Comparison of ENCODE assay signal across 14 cellular contexts in genomic region chr2:158912122-158912521, GRCh38. TPM values are rescaled to one million over a fixed set of nuclear protein-coding genes. Genes with fewer than 3 reads are reported as not detected.
"Had no signal": no experiment of that assay in that cellular context is flagged by ENCODE, and none has a peak within 500 bp of the region (broad histone marks: within the 10 kb centered on the region; RNA-seq: fewer than 3 reads in every experiment).

No MANE protein-coding gene starts in this region.

- H3K9me3 Mint-ChIP-seq: activated B cell treated with CpG ODN at 0.5 μM for 24 hours; activated CD4-positive, alpha-beta T cell treated with anti-CD3 and anti-CD28 coated beads, Interleukin-2, amount 10 ng/mL, durations not matched to agents 7 days and 5 days; activated naive CD4-positive, alpha-beta T cell treated with anti-CD3 and anti-CD28 coated beads for 36 hours; natural killer cell treated with Interleukin-12 subunit alpha and Interleukin-12 subunit beta and Interleukin-15 and Interleukin-18, amount 100 ng/mL, for 72 hours had no signal

- H3K4me1 ChIP-seq: gastrocnemius medialis, testis had no signal

- H3K4me1 Mint-ChIP-seq: activated B cell treated with CpG ODN at 0.5 μM for 24 hours; activated CD4-positive, alpha-beta T cell treated with anti-CD3 and anti-CD28 coated beads, Interleukin-2, amount 10 ng/mL, durations not matched to agents 7 days and 5 days had no signal

- H3K36me3 Mint-ChIP-seq: natural killer cell treated with Interleukin-12 subunit alpha and Interleukin-12 subunit beta and Interleukin-15 and Interleukin-18, amount 100 ng/mL, for 72 hours had no signal

- ATAC-seq: gastrocnemius medialis; left lung; natural killer cell treated with Interleukin-12 subunit alpha and Interleukin-12 subunit beta and Interleukin-15 and Interleukin-18, amount 100 ng/mL, for 72 hours; stimulated activated naive CD8-positive, alpha-beta T cell treated with anti-CD3 and anti-CD28 coated beads, Interleukin-15, Interleukin-2, amounts not matched to agents 100 U/mL and 50 U/mL, for 24 hours had no signal

- H3K4me3 Mint-ChIP-seq: activated B cell treated with CpG ODN at 0.5 μM for 24 hours; activated CD4-positive, alpha-beta T cell treated with anti-CD3 and anti-CD28 coated beads, Interleukin-2, amount 10 ng/mL, durations not matched to agents 7 days and 5 days; activated naive CD4-positive, alpha-beta T cell treated with anti-CD3 and anti-CD28 coated beads for 36 hours; natural killer cell treated with Interleukin-12 subunit alpha and Interleukin-12 subunit beta and Interleukin-15 and Interleukin-18, amount 100 ng/mL, for 72 hours had no signal

- H3K27ac ChIP-seq: coronary artery, gastrocnemius medialis, left lung, testis had no signal

- H3K9me3 ChIP-seq: gastrocnemius medialis, left lung, testis had no signal

- H3K27me3 ChIP-seq: gastrocnemius medialis, left lung, testis had no signal

- H3K27me3 Mint-ChIP-seq: activated B cell treated with CpG ODN at 0.5 μM for 24 hours had no signal

- DNase-seq: activated B cell treated with CpG ODN at 0.5 μM for 24 hours; activated CD4-positive, alpha-beta T cell treated with anti-CD3 and anti-CD28 coated beads, Interleukin-2, amount 10 ng/mL, durations not matched to agents 7 days and 5 days; activated CD8-positive, alpha-beta memory T cell treated with anti-CD3 and anti-CD28 coated beads for 24 hours; activated naive CD4-positive, alpha-beta T cell treated with anti-CD3 and anti-CD28 coated beads for 36 hours; central memory CD4-positive, alpha-beta T cell; effector CD4-positive, alpha-beta T cell; gastrocnemius medialis; left lung; mesenchymal stem cell; stimulated activated CD4-positive, alpha-beta T cell treated with anti-CD3 and anti-CD28 coated beads, Interleukin-2, amount 100 ng/mL, for 48 hours; stimulated activated naive CD8-positive, alpha-beta T cell treated with anti-CD3 and anti-CD28 coated beads, Interleukin-15, Interleukin-2, amounts not matched to agents 100 U/mL and 50 U/mL, for 24 hours; testis had no signal

- H3K27ac Mint-ChIP-seq: activated B cell treated with CpG ODN at 0.5 μM for 24 hours; activated CD4-positive, alpha-beta T cell treated with anti-CD3 and anti-CD28 coated beads, Interleukin-2, amount 10 ng/mL, durations not matched to agents 7 days and 5 days; activated naive CD4-positive, alpha-beta T cell treated with anti-CD3 and anti-CD28 coated beads for 36 hours; natural killer cell treated with Interleukin-12 subunit alpha and Interleukin-12 subunit beta and Interleukin-15 and Interleukin-18, amount 100 ng/mL, for 72 hours had no signal

RNA-seq across cellular contexts. Expression of gene TANC1, which starts 56.3 kb away (rescaled TPM):
- total RNA-seq: activated B cell treated with CpG ODN at 0.5 μM for 24 hours had no signal
